Comparison of ENCODE assay signal across 2 cellular contexts in genomic region chr18:11021477-11021876, GRCh38.
TF ChIP-seq lines count a peak whose summit lies in the region.

No MANE protein-coding gene starts in this region.

TF ChIP-seq in IMR-90, 13 proteins besides CTCF, POLR2A, EP300 and RAD21 (continued from another document):
- no peak for TF ChIP-seq USF2 (IDR thresholded peaks at IDR 0.05; ENCODE audit: low read depth, low read length)
- no peak for TF ChIP-seq BHLHE40 (IDR thresholded peaks at IDR 0.05; ENCODE audit: low read depth, low read length)
- no peak for TF ChIP-seq SMC3 (IDR thresholded peaks at IDR 0.05; ENCODE audit: low read depth, low read length)

TF ChIP-seq in WTC11, 78 proteins besides CTCF, POLR2A, EP300 and RAD21 (continued from another document):
- TF ChIP-seq ZSCAN18 (CRISPR knock-in tag; IDR thresholded peaks at IDR 0.05) (no peak), TEAD1 (CRISPR knock-in tag; IDR thresholded peaks at IDR 0.05) (no peak)
